1 cellular context compared by ENCODE assay signal in genomic region chr1:26790551-26790953, GRCh38.
TF ChIP-seq lines count a peak whose summit lies in the region.

No MANE protein-coding gene starts in this region.

TF ChIP-seq in HepG2, 621 proteins besides CTCF, POLR2A, EP300 and RAD21:
- TF ChIP-seq JDP2 (CRISPR knock-in tag; IDR thresholded peaks at IDR 0.05; ENCODE audit: borderline replicate concordance) (no peak), DMTF1 (CRISPR knock-in tag; IDR thresholded peaks at IDR 0.05) (no peak), ZNF652 (CRISPR knock-in tag; IDR thresholded peaks at IDR 0.05; ENCODE audit: borderline replicate concordance, low read depth) (no peak), ZNF646 (CRISPR knock-in tag; IDR thresholded peaks at IDR 0.05) (no peak), ARID4A (CRISPR knock-in tag; IDR thresholded peaks at IDR 0.05; ENCODE audit: borderline replicate concordance) (no peak), ZNF234 (CRISPR knock-in tag; conservative IDR thresholded peaks at IDR 0.05) (no peak), ZFP62 (CRISPR knock-in tag; IDR thresholded peaks at IDR 0.05) (no peak), CHD4 (IDR thresholded peaks at IDR 0.05; ENCODE audit: borderline replicate concordance, low read length) (no peak), ZNF552 (CRISPR knock-in tag; IDR thresholded peaks at IDR 0.05; ENCODE audit: borderline replicate concordance) (no peak), ONECUT2 (CRISPR knock-in tag; IDR thresholded peaks at IDR 0.05) (no peak), GPN1 (CRISPR knock-in tag; IDR thresholded peaks at IDR 0.05; ENCODE audit: borderline replicate concordance) (no peak), ZNF788 (CRISPR knock-in tag; IDR thresholded peaks at IDR 0.05; ENCODE audit: borderline replicate concordance) (no peak), HOXA5 (CRISPR knock-in tag; IDR thresholded peaks at IDR 0.05) (no peak), RFX1 (IDR thresholded peaks at IDR 0.05) (no peak), ZBTB4 (CRISPR knock-in tag; IDR thresholded peaks at IDR 0.05; ENCODE audit: borderline replicate concordance) (no peak), ZHX2 (IDR thresholded peaks at IDR 0.05; ENCODE audit: low read depth) (no peak), ZHX2 (CRISPR knock-in tag; IDR thresholded peaks at IDR 0.05; ENCODE audit: borderline replicate concordance) (no peak), CEBPG (CRISPR knock-in tag; IDR thresholded peaks at IDR 0.05) (no peak)
TF ChIP-seq in HepG2: peak in this region for 0.
